Comparison of ENCODE assay signal across 39 cellular contexts in the genomic region with DNA sequence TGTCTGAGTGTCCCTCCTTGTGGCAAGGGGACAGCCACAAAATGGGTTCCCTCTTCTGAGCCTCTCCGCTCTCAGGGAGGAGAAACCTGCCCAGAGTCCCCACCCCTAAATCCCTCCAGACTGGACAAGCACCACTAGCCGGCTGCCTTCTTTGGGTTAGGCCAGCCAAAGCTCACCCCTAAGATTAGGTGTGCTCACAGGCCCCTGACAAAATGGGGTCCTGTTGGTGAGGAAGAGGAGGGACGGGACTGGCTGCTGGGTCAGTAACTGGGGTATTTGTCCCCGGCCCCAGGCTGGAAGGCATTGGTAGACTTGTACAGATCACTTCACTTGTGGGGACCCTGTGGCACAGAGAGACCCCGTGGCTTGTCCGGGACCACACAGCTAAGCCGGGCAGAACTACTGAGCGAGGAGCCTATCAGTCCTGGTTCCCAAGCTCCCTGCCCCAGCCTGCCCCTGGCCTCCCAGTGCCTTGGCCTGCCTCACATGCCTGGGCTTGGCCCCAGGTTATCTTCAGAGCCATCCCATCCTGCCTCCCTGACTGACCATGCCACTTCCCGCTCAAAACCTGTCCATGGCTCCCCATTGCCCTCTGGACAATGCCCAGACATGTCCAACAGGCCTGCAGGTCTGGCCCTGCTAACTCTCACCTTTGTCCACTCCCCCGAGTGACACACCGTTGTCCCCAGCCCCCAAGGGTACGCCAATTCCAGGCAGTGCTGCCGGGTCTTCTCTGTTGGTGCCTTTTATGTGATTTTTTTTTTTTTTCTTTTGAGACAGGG. TPM values are rescaled to one million over a fixed set of nuclear protein-coding genes. Genes with fewer than 3 reads are reported as not detected.
DNase-seq lines count a peak whose midpoint lies in the region; ATAC-seq, FAIRE-seq and TF ChIP-seq lines count a peak whose summit lies in the region.
"Had no signal": no experiment of that assay in that cellular context is flagged by ENCODE, and none has a peak within 500 bp of the region (broad histone marks: within the 10 kb centered on the region; RNA-seq: fewer than 3 reads in every experiment).

No MANE protein-coding gene starts in this region.

- CTCF ChIA-PET in HEK293 (lab: Yijun Ruan, JAX) = interaction anchor here (0.6 to 1.1 kb wide), 5 partner anchors 10 to 1398 kb away, joined by 3 to 4 read pairs (median 3); no protein-coding TSS in a partner anchor

- H3K36me3 ChIP-seq in CD4-positive, CD25-positive, alpha-beta regulatory T cell (ENCODE audit: control insufficient read depth, insufficient read depth, low read length) = no peaks in the 10 kb centered on the region
- H3K36me3 ChIP-seq in HEK293 (ENCODE audit: control insufficient read depth in 2 of 2, insufficient read depth in 1 of 2, low read length in 2 of 2) (no peaks in the 10 kb centered on the region), bronchial epithelial cell (ENCODE audit: control insufficient read depth, insufficient read depth, low read length) (no peaks in the 10 kb centered on the region), suprapubic skin (no peaks in the 10 kb centered on the region)
- H3K36me3 ChIP-seq: neutrophil, right lobe of liver, WERI-Rb-1 had no signal

- H3K4me1 Mint-ChIP-seq in CD4-positive, CD25-positive, alpha-beta regulatory T cell = peaks cover 7 to 37% (median 17%) of the 10 kb centered on the region in 4 donors
- peaks cover 7 to 28% (median 24%) of the 10 kb centered on the region in 3 donors for H3K4me1 Mint-ChIP-seq in naive B cell

- no peak overlapping the region for H3K4me3 ChIP-seq in CD4-positive, CD25-positive, alpha-beta regulatory T cell (ENCODE audit: low read depth, low read length)
- no peak overlapping the region for H3K4me3 ChIP-seq in HEK293 (ENCODE audit: low read depth, low read length)
- no peak overlapping the region for H3K4me3 ChIP-seq in bronchial epithelial cell (ENCODE audit: low read depth, low read length)
- no peak overlapping the region for H3K4me3 ChIP-seq in suprapubic skin
- H3K4me3 ChIP-seq: GM12878, right lobe of liver had no signal

- POLR2A ChIA-PET in HEK293 (lab: Yijun Ruan, JAX) = no interaction called here

- no peaks in the 10 kb centered on the region for H3K27me3 ChIP-seq in CD4-positive, CD25-positive, alpha-beta regulatory T cell (ENCODE audit: control insufficient read depth, insufficient read depth, low read length)
- H3K27me3 ChIP-seq in bronchial epithelial cell (ENCODE audit: control insufficient read depth, insufficient read depth, low read length) (no peaks in the 10 kb centered on the region), suprapubic skin (peaks cover 40% of the 10 kb centered on the region)
- H3K27me3 ChIP-seq: right lobe of liver had no signal

- TF ChIP-seq CTCF in HEK293 (tag by site-specific recombination; IDR thresholded peaks at IDR 0.05) (no peak), bronchial epithelial cell (IDR thresholded peaks at IDR 0.05; ENCODE audit: insufficient read depth, low read length, severe bottlenecking) (no peak), GM20000 (IDR thresholded peaks at IDR 0.05; ENCODE audit: extremely low read depth, missing control alignments) (no peak), suprapubic skin (IDR thresholded peaks at IDR 0.05) (no peak)

- H3K36me3 Mint-ChIP-seq in CD4-positive, CD25-positive, alpha-beta regulatory T cell = no peaks in the 10 kb centered on the region
- no peaks in the 10 kb centered on the region for H3K36me3 Mint-ChIP-seq in naive B cell
- H3K36me3 Mint-ChIP-seq: stimulated activated memory B cell treated with anti-CD40 and anti-IgM and Interleukin-4, amounts not matched to agents 10 μg/mL and 1 μg/mL and 100 μg/mL, for 72 hours had no signal

- H3K27ac Mint-ChIP-seq in CD4-positive, CD25-positive, alpha-beta regulatory T cell = peak overlapping the region; percentile 38 to 99 (median 88)
- peak overlapping the region; percentile 21 to 98 (median 90) for H3K27ac Mint-ChIP-seq in naive B cell
- H3K27ac Mint-ChIP-seq: activated T-helper 1 cell treated with anti-CD3 and anti-CD28 coated beads, Interleukin-12 subunit alpha, Interleukin-12 subunit beta, Interleukin-2, Interleukin-4 antibody, amounts not matched to agents 30 ng/mL and 10 ng/mL and 1 ng/mL, durations not matched to agents 14 hours and 24 hours and 36 hours; progenitor cell of endocrine pancreas; stimulated activated memory B cell treated with anti-CD40 and anti-IgM and Interleukin-4, amounts not matched to agents 10 μg/mL and 1 μg/mL and 100 μg/mL, for 72 hours had no signal

- TF ChIP-seq EP300 in suprapubic skin (IDR thresholded peaks at IDR 0.05) = no peak

- no peaks in the 10 kb centered on the region for H3K9me3 ChIP-seq in CD4-positive, CD25-positive, alpha-beta regulatory T cell (ENCODE audit: control insufficient read depth in 2 of 2, low read length in 2 of 2)
- H3K9me3 ChIP-seq in HEK293 (ENCODE audit: control insufficient read depth, insufficient read depth, low read depth, low read length) (no peaks in the 10 kb centered on the region), suprapubic skin (no peaks in the 10 kb centered on the region)
- H3K9me3 ChIP-seq: neutrophil, right lobe of liver had no signal

- no peak for ATAC-seq in CD4-positive, CD25-positive, alpha-beta regulatory T cell (ENCODE audit: low read depth in 2 of 2)
- ATAC-seq in naive B cell (ENCODE audit: low read depth in 2 of 2) = no peak
- ATAC-seq in GM19395 (IDR thresholded peaks at IDR 0.05; ENCODE audit: unreplicated experiment) = no peak
- ATAC-seq: activated naive CD8-positive, alpha-beta T cell treated with anti-CD3 and anti-CD28 coated beads, Interleukin-2, amount 50 U/mL, for 24 hours; GM12878; Right ventricle myocardium inferior; SK-N-SH treated with all-trans-retinoic acid at 6 μM for 48 hours; stimulated activated memory B cell treated with anti-CD40 and anti-IgM and Interleukin-4, amounts not matched to agents 10 μg/mL and 1 μg/mL and 100 μg/mL, for 72 hours had no signal

- H3K4me3 Mint-ChIP-seq in CD4-positive, CD25-positive, alpha-beta regulatory T cell = peak overlapping the region in 2 of 4 donors; percentile 35 to 47
- peak overlapping the region in 3 of 8 donors; percentile 21 to 75 (median 36) for H3K4me3 Mint-ChIP-seq in naive B cell
- H3K4me3 Mint-ChIP-seq: activated naive CD8-positive, alpha-beta T cell treated with anti-CD3 and anti-CD28 coated beads, Interleukin-2, amount 50 U/mL, for 24 hours; activated T-helper 1 cell treated with anti-CD3 and anti-CD28 coated beads, Interleukin-12 subunit alpha, Interleukin-12 subunit beta, Interleukin-2, Interleukin-4 antibody, amounts not matched to agents 30 ng/mL and 10 ng/mL and 1 ng/mL, durations not matched to agents 14 hours and 24 hours and 36 hours; central memory CD8-positive, alpha-beta T cell; stimulated activated memory B cell treated with anti-CD40 and anti-IgM and Interleukin-4, amounts not matched to agents 10 μg/mL and 1 μg/mL and 100 μg/mL, for 72 hours had no signal

- no peak for DNase-seq in CD4-positive, CD25-positive, alpha-beta regulatory T cell
- peak; percentile 18 for DNase-seq in bronchial epithelial cell (ENCODE audit: low read depth)
- DNase-seq in naive B cell = no peak
- DNase-seq in GM20000 (ENCODE audit: low spot score) = no peak
- DNase-seq in suprapubic skin (ENCODE audit: low spot score in 2 of 2) = no peak
- DNase-seq in activated CD4-positive, alpha-beta T cell treated with anti-CD3 and anti-CD28 coated beads for 4 hours = no peak
- DNase-seq: activated CD4-positive, alpha-beta T cell treated with anti-CD3 and anti-CD28 coated beads, Interleukin-2, amount 50 U/mL, for 4 hours; activated naive CD8-positive, alpha-beta T cell treated with anti-CD3 and anti-CD28 coated beads, Interleukin-2, amount 50 U/mL, for 24 hours; dermis blood vessel endothelial cell; glutamatergic neuron; GOT3; NCI-H1048; NCI-H1694; NCI-H510A; OCI-M1; right lobe of liver; stimulated activated CD4-positive, alpha-beta T cell treated with anti-CD3 and anti-CD28 coated beads, Interleukin-12 subunit alpha, Interleukin-12 subunit beta, amount 100 ng/mL, for 4 hours; stimulated activated CD4-positive, alpha-beta T cell treated with anti-CD3 and anti-CD28 coated beads, Interleukin-4, amount 100 ng/mL, for 1 hour; substantia nigra; T-helper 9 cell; WERI-Rb-1 had no signal

- WGBS in suprapubic skin = 86% methylated on average over 12 of the region's 13 CpGs

- peaks cover 30% of the 10 kb centered on the region for H3K27me3 Mint-ChIP-seq in CD4-positive, CD25-positive, alpha-beta regulatory T cell
- H3K27me3 Mint-ChIP-seq in naive B cell = peaks cover 5 to 15% (median 8%) of the 10 kb centered on the region in 3 donors

- peaks cover 33% of the 10 kb centered on the region for H3K4me1 ChIP-seq in CD4-positive, CD25-positive, alpha-beta regulatory T cell (ENCODE audit: control insufficient read depth, insufficient read depth, low read length, poor library complexity, severe bottlenecking)
- H3K4me1 ChIP-seq in HEK293 (ENCODE audit: control insufficient read depth, insufficient read depth, low read length) (no peaks in the 10 kb centered on the region), suprapubic skin (peaks cover 12% of the 10 kb centered on the region)
- H3K4me1 ChIP-seq: right lobe of liver had no signal

- no peak for TF ChIP-seq POLR2A in suprapubic skin (IDR thresholded peaks at IDR 0.05)

- peak overlapping the region; percentile 88 for H3K27ac ChIP-seq in CD4-positive, CD25-positive, alpha-beta regulatory T cell (ENCODE audit: insufficient read depth, low read length, poor library complexity, severe bottlenecking)
- H3K27ac ChIP-seq in HEK293 (ENCODE audit: extremely low read depth, low read depth, low read length) (no peak overlapping the region), suprapubic skin (no peak overlapping the region)
- H3K27ac ChIP-seq: C4-2B, neutrophil, right lobe of liver, WERI-Rb-1 had no signal

- no peak for FAIRE-seq in bronchial epithelial cell (lab: Jason Lieb, UNC)
- FAIRE-seq: D721Med, endometrium, GM12878 had no signal

- H3K9me3 Mint-ChIP-seq in CD4-positive, CD25-positive, alpha-beta regulatory T cell = no peaks in the 10 kb centered on the region
- no peaks in the 10 kb centered on the region for H3K9me3 Mint-ChIP-seq in naive B cell
- H3K9me3 Mint-ChIP-seq: activated naive CD8-positive, alpha-beta T cell treated with anti-CD3 and anti-CD28 coated beads, Interleukin-2, amount 50 U/mL, for 24 hours; activated T-helper 1 cell treated with anti-CD3 and anti-CD28 coated beads, Interleukin-12 subunit alpha, Interleukin-12 subunit beta, Interleukin-2, Interleukin-4 antibody, amounts not matched to agents 30 ng/mL and 10 ng/mL and 1 ng/mL, durations not matched to agents 14 hours and 24 hours and 36 hours; central memory CD8-positive, alpha-beta T cell; stimulated activated memory B cell treated with anti-CD40 and anti-IgM and Interleukin-4, amounts not matched to agents 10 μg/mL and 1 μg/mL and 100 μg/mL, for 72 hours had no signal

RNA-seq across cellular contexts. Expression of gene AVP, which starts 10.5 kb away (rescaled TPM):
- total RNA-seq in CD4-positive, CD25-positive, alpha-beta regulatory T cell = 1.4 TPM
- polyA plus RNA-seq in CD4-positive, CD25-positive, alpha-beta regulatory T cell = not detected
- not detected in 2 replicates for total RNA-seq in bronchial epithelial cell
- not detected for polyA plus RNA-seq in naive B cell (ENCODE audit: low read depth in 6 of 6)
- not detected for total RNA-seq in suprapubic skin
- total RNA-seq: activated T-helper 1 cell treated with anti-CD3 and anti-CD28 coated beads, Interleukin-12 subunit alpha, Interleukin-12 subunit beta, Interleukin-2, Interleukin-4 antibody, amounts not matched to agents 30 ng/mL and 10 ng/mL and 1 ng/mL, durations not matched to agents 14 hours and 24 hours and 36 hours; dermis blood vessel endothelial cell; GM12878; kidney epithelial cell; LHCN-M2; lower leg skin; mucosa of gallbladder; progenitor cell of endocrine pancreas; urinary bladder had no signal
- polyA plus RNA-seq: GM12878, urinary bladder had no signal

RNA-seq across cellular contexts. Expression of gene OXT, which starts 23.6 kb away (rescaled TPM):
- not detected for total RNA-seq in CD4-positive, CD25-positive, alpha-beta regulatory T cell
- polyA plus RNA-seq in CD4-positive, CD25-positive, alpha-beta regulatory T cell = under 1 TPM in 3 of 4 donors, not detected in 1; 0.50 to 0.83 (median 0.61) TPM
- total RNA-seq in bronchial epithelial cell (not detected in 2 replicates), suprapubic skin (1 to 10 TPM in 1 of 4 donors, not detected in 3; 2.0 TPM)
- polyA plus RNA-seq in naive B cell (ENCODE audit: low read depth in 6 of 6) = 1 to 10 TPM in 3 of 6 donors, under 1 TPM in 1, not detected in 2; 0.79 to 1.5 (median 1.2) TPM
- total RNA-seq: activated T-helper 1 cell treated with anti-CD3 and anti-CD28 coated beads, Interleukin-12 subunit alpha, Interleukin-12 subunit beta, Interleukin-2, Interleukin-4 antibody, amounts not matched to agents 30 ng/mL and 10 ng/mL and 1 ng/mL, durations not matched to agents 14 hours and 24 hours and 36 hours; dermis blood vessel endothelial cell; GM12878; kidney epithelial cell; LHCN-M2; lower leg skin; progenitor cell of endocrine pancreas; urinary bladder had no signal
- polyA plus RNA-seq: GM12878 had no signal

RNA-seq across cellular contexts. Expression of gene MRPS26, which starts 49.2 kb away (rescaled TPM):
- total RNA-seq in CD4-positive, CD25-positive, alpha-beta regulatory T cell = 17.6 TPM
- 10 to 100 TPM; 69.6 to 78.8 (median 72.7) TPM for polyA plus RNA-seq in CD4-positive, CD25-positive, alpha-beta regulatory T cell
- total RNA-seq in bronchial epithelial cell (68.0 and 69.5 TPM in 2 replicates), suprapubic skin (10 to 100 TPM; 38.5 to 59.4 (median 53.7) TPM)
- 10 to 100 TPM; 64.0 to 94.6 (median 79.8) TPM for polyA plus RNA-seq in naive B cell (ENCODE audit: low read depth in 6 of 6)

RNA-seq across cellular contexts. Expression of gene GNRH2, which starts 51.6 kb away (rescaled TPM):
- total RNA-seq in CD4-positive, CD25-positive, alpha-beta regulatory T cell = 1.9 TPM
- polyA plus RNA-seq in CD4-positive, CD25-positive, alpha-beta regulatory T cell = not detected
- 0.13 and 0.53 TPM in 2 replicates for total RNA-seq in bronchial epithelial cell
- polyA plus RNA-seq in naive B cell (ENCODE audit: low read depth in 6 of 6) = not detected
- total RNA-seq in suprapubic skin = under 1 TPM in 2 of 4 donors, not detected in 2; 0.83 TPM
- total RNA-seq: dermis blood vessel endothelial cell, kidney epithelial cell, LHCN-M2, lower leg skin, Right ventricle myocardium inferior, urinary bladder had no signal
- polyA plus RNA-seq: urinary bladder had no signal
